In the genomic region with DNA sequence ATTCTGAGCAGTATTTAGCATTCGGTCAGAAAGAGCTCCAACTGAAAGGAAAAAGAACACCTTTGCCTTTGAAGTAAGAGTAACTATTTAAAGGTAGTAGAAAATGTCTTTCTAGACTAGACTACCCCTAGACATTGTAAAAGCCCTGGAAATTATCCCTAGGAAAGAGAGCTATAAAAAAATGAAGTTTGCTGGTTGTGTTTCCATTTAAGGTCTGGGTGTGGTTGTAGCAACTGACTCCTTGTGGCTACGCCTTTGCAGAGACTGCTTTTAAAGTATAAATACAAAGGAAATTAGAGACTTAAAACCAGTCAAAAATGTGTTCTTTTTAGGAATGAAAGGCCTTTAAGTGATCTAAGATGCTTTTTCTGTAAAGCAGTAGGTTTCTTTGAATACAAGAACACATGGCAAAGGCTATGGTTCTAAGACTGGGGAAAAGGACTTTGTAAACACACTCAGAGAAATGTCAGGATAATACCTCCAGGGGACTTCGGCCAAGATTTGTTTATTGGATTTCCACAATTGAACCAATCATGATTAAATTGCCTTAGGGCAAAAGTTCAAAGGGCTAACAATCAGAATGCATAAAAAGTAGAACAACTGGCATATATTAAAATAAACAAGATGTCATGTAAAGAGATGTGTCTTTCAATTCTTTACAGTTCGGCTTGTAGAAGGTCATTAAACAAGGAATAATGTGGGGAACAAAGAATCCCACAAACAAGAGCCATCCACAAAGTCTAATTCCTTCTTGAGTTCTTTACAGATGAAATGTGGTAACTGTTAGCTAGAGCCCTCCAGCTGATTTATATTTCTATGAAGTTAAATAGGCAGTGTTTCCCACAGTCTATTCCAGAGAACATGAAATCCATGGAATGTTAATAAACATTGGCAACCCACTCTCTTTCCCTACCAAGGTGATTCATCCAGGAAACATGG, we compare ENCODE assay signal across 20 cellular contexts.
DNase-seq lines count a peak whose midpoint lies in the region; ATAC-seq, FAIRE-seq and TF ChIP-seq lines count a peak whose summit lies in the region.
"Had no signal": no experiment of that assay in that cellular context is flagged by ENCODE, and none has a peak within 500 bp of the region (broad histone marks: within the 10 kb centered on the region; RNA-seq: fewer than 3 reads in every experiment).

No MANE protein-coding gene starts in this region.

- DNase-seq in GM04504 (ENCODE audit: low read depth): peak; percentile 28
- peak; percentile 60 for DNase-seq in NCI-H1048 (lab: John Stamatoyannopoulos, UW)
- peak in 1 of 3 donors; percentile 51 for DNase-seq in mucosa of descending colon
- no peak for DNase-seq in spleen
- no peak for DNase-seq in central memory CD4-positive, alpha-beta T cell
- DNase-seq: activated CD4-positive, alpha-beta T cell treated with anti-CD3 and anti-CD28 coated beads, Interleukin-2, amount 50 U/mL, for 48 hours; activated naive CD4-positive, alpha-beta T cell treated with Interleukin-2 at 50 U/mL for 16 hours; body of pancreas; Caco-2; erythroblast; immature natural killer cell; lower lobe of right lung; NCI-H2227 treated with DMSO at 0.1 percent for 48 hours; ovary; stimulated activated CD4-positive, alpha-beta T cell treated with anti-CD3 and anti-CD28 coated beads, Interleukin-4, amount 100 ng/mL, for 24 hours had no signal

- FAIRE-seq in colon (lab: Jason Lieb, UNC): peak; percentile 43

- WGBS in spleen, 5 donors: 71 to 82% (median 78%) methylated on average over 4 of the region's 4 CpGs

- H3K9me3 ChIP-seq in mucosa of descending colon: no peaks in the 10 kb centered on the region
- H3K9me3 ChIP-seq in spleen: no peaks in the 10 kb centered on the region
- H3K9me3 ChIP-seq: body of pancreas, lower lobe of right lung, ovary had no signal

- H3K4me3 ChIP-seq in mucosa of descending colon (no peak overlapping the region), spleen (no peak overlapping the region)
- H3K4me3 ChIP-seq: body of pancreas, lower lobe of right lung, ovary had no signal

- peaks cover 4% of the 10 kb centered on the region for H3K4me1 ChIP-seq in mucosa of descending colon (ENCODE audit: low read depth)
- H3K4me1 ChIP-seq in spleen: no peaks in the 10 kb centered on the region
- H3K4me1 ChIP-seq: Caco-2, lower lobe of right lung had no signal

- TF ChIP-seq POLR2A in spleen (IDR thresholded peaks at IDR 0.05): no peak

- H3K36me3 ChIP-seq in mucosa of descending colon (ENCODE audit: low read depth) (no peaks in the 10 kb centered on the region), spleen (no peaks in the 10 kb centered on the region)
- H3K36me3 ChIP-seq: lower lobe of right lung, ovary had no signal

- H3K27ac ChIP-seq in spleen: no peak overlapping the region
- H3K27ac ChIP-seq: body of pancreas, lower lobe of right lung, ovary, VCaP had no signal

- TF ChIP-seq CTCF in mucosa of descending colon (IDR thresholded peaks at IDR 0.05): no peak
- TF ChIP-seq CTCF in spleen (IDR thresholded peaks at IDR 0.05 in 8 of 11, conservative IDR thresholded peaks at IDR 0.05 in 3 of 11): no peak

- intact Hi-C loops in mucosa of descending colon (cut with DNase I, micrococcal nuclease) (no loop called here), spleen (cut with DNase I; ENCODE audit: low total_unique reads) (no loop called here)

- ATAC-seq in mucosa of descending colon: peak; percentile 94
- ATAC-seq in HG03460 (IDR thresholded peaks at IDR 0.05; ENCODE audit: unreplicated experiment): no peak
- ATAC-seq in GM19035 (IDR thresholded peaks at IDR 0.05; ENCODE audit: unreplicated experiment): no peak
- ATAC-seq: body of pancreas, lower lobe of right lung, Right ventricle myocardium inferior had no signal

- no peaks in the 10 kb centered on the region for H3K27me3 ChIP-seq in spleen (replicated peaks in 1 of 7)
- H3K27me3 ChIP-seq: body of pancreas, ovary had no signal

Comparison
In these comparisons a context has a peak if more than half of its experiments do, and no peak if none do; other contexts are left out.
1. DNase-seq: peak in GM04504 (single experiment) and NCI-H1048 (single experiment); none in spleen (single experiment) and central memory CD4-positive, alpha-beta T cell (single experiment).